Comparison of ENCODE assay signal across 8 cellular contexts in genomic region chr6:158686791-158687381, GRCh38. TPM values are rescaled to one million over a fixed set of nuclear protein-coding genes. Genes with fewer than 3 reads are reported as not detected.
DNase-seq lines count a peak whose midpoint lies in the region; ATAC-seq and TF ChIP-seq lines count a peak whose summit lies in the region.
"Had no signal": no experiment of that assay in that cellular context is flagged by ENCODE, and none has a peak within 500 bp of the region (broad histone marks: within the 10 kb centered on the region; RNA-seq: fewer than 3 reads in every experiment).

No MANE protein-coding gene starts in this region.

- H3K4me3 Mint-ChIP-seq in activated T-helper 17 cell treated with anti-CD3 and anti-CD28 coated beads, Interleukin-2, amount 50 U/mL, for 72 hours, result peak overlapping the region; percentile 41
- H3K4me3 Mint-ChIP-seq in stimulated activated memory B cell treated with anti-CD40 and anti-IgM and Interleukin-4, amounts not matched to agents 10 μg/mL and 1 μg/mL and 100 μg/mL, for 72 hours, result no peak overlapping the region

- DNase-seq in middle frontal gyrus (ENCODE audit: extremely low spot score, low spot score) (no peak), HT-29 (ENCODE audit: low spot score) (no peak), gastrocnemius medialis (no peak)

- no peaks in the 10 kb centered on the region for H3K27me3 ChIP-seq in gastrocnemius medialis

- peaks cover 9 to 12% of the 10 kb centered on the region in 2 donors for H3K4me1 ChIP-seq in gastrocnemius medialis

- H3K27ac Mint-ChIP-seq in activated T-helper 17 cell treated with anti-CD3 and anti-CD28 coated beads, Interleukin-2, amount 50 U/mL, for 72 hours, result peak overlapping the region; percentile 34
- H3K27ac Mint-ChIP-seq in stimulated activated memory B cell treated with anti-CD40 and anti-IgM and Interleukin-4, amounts not matched to agents 10 μg/mL and 1 μg/mL and 100 μg/mL, for 72 hours, result peak overlapping the region; percentile 78

- H3K27ac ChIP-seq in gastrocnemius medialis, result no peak overlapping the region
- H3K27ac ChIP-seq: KMS-11 had no signal

- H3K9me3 ChIP-seq in gastrocnemius medialis, result no peaks in the 10 kb centered on the region

- H3K4me3 ChIP-seq in gastrocnemius medialis, result no peak overlapping the region

- H3K4me1 Mint-ChIP-seq in activated T-helper 17 cell treated with anti-CD3 and anti-CD28 coated beads, Interleukin-2, amount 50 U/mL, for 72 hours, result peaks cover 33% of the 10 kb centered on the region
- H3K4me1 Mint-ChIP-seq in stimulated activated memory B cell treated with anti-CD40 and anti-IgM and Interleukin-4, amounts not matched to agents 10 μg/mL and 1 μg/mL and 100 μg/mL, for 72 hours, result peaks cover 36% of the 10 kb centered on the region

- no peak for TF ChIP-seq CTCF in gastrocnemius medialis (IDR thresholded peaks at IDR 0.05 in 4 of 5, conservative IDR thresholded peaks at IDR 0.05 in 1 of 5)

- intact Hi-C loops in gastrocnemius medialis (cut with DNase I; ENCODE audit: low total_unique reads), result no loop called here

- ATAC-seq in GM21360 (IDR thresholded peaks at IDR 0.05; ENCODE audit: unreplicated experiment), result peak; percentile 61
- ATAC-seq in HG03442 (IDR thresholded peaks at IDR 0.05; ENCODE audit: unreplicated experiment), result peak; percentile 64
- ATAC-seq in activated T-helper 17 cell treated with anti-CD3 and anti-CD28 coated beads, Interleukin-2, amount 50 U/mL, for 72 hours (replicated peaks), result peak; percentile 89
- peak; percentile 95 for ATAC-seq in stimulated activated memory B cell treated with anti-CD40 and anti-IgM and Interleukin-4, amounts not matched to agents 10 μg/mL and 1 μg/mL and 100 μg/mL, for 72 hours
- no peak for ATAC-seq in gastrocnemius medialis

- H3K9me3 Mint-ChIP-seq in activated T-helper 17 cell treated with anti-CD3 and anti-CD28 coated beads, Interleukin-2, amount 50 U/mL, for 72 hours, result no peaks in the 10 kb centered on the region
- H3K9me3 Mint-ChIP-seq in stimulated activated memory B cell treated with anti-CD40 and anti-IgM and Interleukin-4, amounts not matched to agents 10 μg/mL and 1 μg/mL and 100 μg/mL, for 72 hours, result no peaks in the 10 kb centered on the region

- TF ChIP-seq POLR2A in gastrocnemius medialis (IDR thresholded peaks at IDR 0.05), result no peak

- no peaks in the 10 kb centered on the region for H3K36me3 ChIP-seq in gastrocnemius medialis

- in situ Hi-C loops in gastrocnemius medialis (cut with MboI; ENCODE audit: low sequenced_read_pairs in 4 of 4), result loop anchor here in 1 of 4 donors (5.0 kb wide), 1 partner anchor 60 kb away; no protein-coding TSS in a partner anchor

- peaks cover 98% of the 10 kb centered on the region for H3K36me3 Mint-ChIP-seq in activated T-helper 17 cell treated with anti-CD3 and anti-CD28 coated beads, Interleukin-2, amount 50 U/mL, for 72 hours (ENCODE audit: low read depth)
- H3K36me3 Mint-ChIP-seq in stimulated activated memory B cell treated with anti-CD40 and anti-IgM and Interleukin-4, amounts not matched to agents 10 μg/mL and 1 μg/mL and 100 μg/mL, for 72 hours, result peaks cover 13% of the 10 kb centered on the region

- H3K27me3 Mint-ChIP-seq in activated T-helper 17 cell treated with anti-CD3 and anti-CD28 coated beads, Interleukin-2, amount 50 U/mL, for 72 hours, result no peaks in the 10 kb centered on the region
- H3K27me3 Mint-ChIP-seq in stimulated activated memory B cell treated with anti-CD40 and anti-IgM and Interleukin-4, amounts not matched to agents 10 μg/mL and 1 μg/mL and 100 μg/mL, for 72 hours, result no peaks in the 10 kb centered on the region

RNA-seq across cellular contexts. Expression of gene SYTL3, which starts 37.0 kb away (rescaled TPM):
- total RNA-seq in activated T-helper 17 cell treated with anti-CD3 and anti-CD28 coated beads, Interleukin-2, amount 50 U/mL, for 72 hours, result 100 to 1,000 TPM; 118 to 331 TPM
- 0.41 and 0.94 TPM in 2 replicates for total RNA-seq in HT-29 (2014; rRNA removed; shearing (Covaris generic))
- 10 to 100 TPM in 2 of 4 donors, 1 to 10 TPM in 2; 3.0 to 16.7 (median 6.7) TPM for total RNA-seq in gastrocnemius medialis

RNA-seq across cellular contexts. Expression of gene DYNLT1, which starts 42.3 kb away (rescaled TPM):
- 10 to 100 TPM; 82.3 to 89.8 TPM for total RNA-seq in activated T-helper 17 cell treated with anti-CD3 and anti-CD28 coated beads, Interleukin-2, amount 50 U/mL, for 72 hours
- 37.5 and 54.7 TPM in 2 replicates for total RNA-seq in HT-29 (2014; rRNA removed; shearing (Covaris generic))
- total RNA-seq in gastrocnemius medialis, result 10 to 100 TPM; 62.8 to 94.7 (median 67.3) TPM

Comparison
In these comparisons a context has a peak if more than half of its experiments do, and no peak if none do; other contexts are left out.
1. ATAC-seq: peak in GM21360 (single experiment), HG03442 (single experiment), activated T-helper 17 cell treated with anti-CD3 and anti-CD28 coated beads, Interleukin-2, amount 50 U/mL, for 72 hours (single experiment) and stimulated activated memory B cell treated with anti-CD40 and anti-IgM and Interleukin-4, amounts not matched to agents 10 μg/mL and 1 μg/mL and 100 μg/mL, for 72 hours (single experiment); none in gastrocnemius medialis (0 of 2).
2. RNA of gene SYTL3, which starts 37.0 kb away (total RNA-seq): 118 to 331 TPM in activated T-helper 17 cell treated with anti-CD3 and anti-CD28 coated beads, Interleukin-2, amount 50 U/mL, for 72 hours; 3.0 to 16.7 TPM in gastrocnemius medialis and 0.41 to 0.94 TPM in HT-29; every median in the first group is over 4 times any median in the second.